Comparison of ENCODE assay signal across 8 cellular contexts in the genomic region with DNA sequence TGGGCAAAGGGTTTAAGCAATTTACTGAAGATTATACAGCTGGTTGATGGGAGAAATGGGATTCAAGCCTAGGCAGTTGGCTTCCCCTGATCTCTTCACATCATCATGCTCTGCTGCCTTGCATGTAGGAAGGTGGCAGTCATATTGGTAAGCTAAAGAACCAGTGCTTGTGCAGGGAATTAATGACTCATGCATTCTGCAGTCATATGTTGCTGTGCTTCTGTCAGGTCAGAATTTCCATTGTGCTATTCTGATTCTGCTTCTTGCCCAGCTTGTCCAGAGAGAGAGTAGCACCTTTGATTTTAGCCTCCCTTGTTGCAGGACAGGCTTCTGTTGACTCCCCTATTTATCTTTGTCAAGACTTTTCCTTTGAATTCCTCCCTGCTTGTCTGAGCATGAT.
DNase-seq lines count a peak whose midpoint lies in the region; TF ChIP-seq lines count a peak whose summit lies in the region.
"Not testable (repeated sequence)": the region's sequence is repeated elsewhere in the genome, so short reads cannot be mapped to it uniquely, and the experiment has no call there.

No MANE protein-coding gene starts in this region.

- not testable (repeated sequence) for H2AFZ ChIP-seq in GM23248; SK-N-SH (ENCODE audit: low read depth); hepatocyte

- H3K9ac ChIP-seq in GM23248, SK-N-SH: not testable (repeated sequence)

- H3F3A ChIP-seq in GM23248 (ENCODE audit: insufficient read depth); SK-N-SH (replicated peaks; ENCODE audit: insufficient read depth): not testable (repeated sequence)

- not testable (repeated sequence) for H3K36me3 Mint-ChIP-seq in activated T-helper 1 cell treated with anti-CD3 and anti-CD28 coated beads, Interleukin-12 subunit alpha, Interleukin-12 subunit beta, Interleukin-2, Interleukin-4 antibody, amounts not matched to agents 30 ng/mL and 10 ng/mL and 1 ng/mL, durations not matched to agents 14 hours and 24 hours and 36 hours (ENCODE audit: low read depth)

- TF ChIP-seq RAD21 in SK-N-SH (IDR thresholded peaks at IDR 0.05; ENCODE audit: low read length) = not testable (repeated sequence)

- POLR2A ChIA-PET in SK-N-SH (lab: Yijun Ruan, JAX) = not testable (repeated sequence)

- H3K4me2 ChIP-seq in GM23248 (ENCODE audit: unreplicated experiment); SK-N-SH; hepatocyte: not testable (repeated sequence)

- H3K4me3 ChIP-seq in GM23248; SK-N-SH (ENCODE audit: low read depth in 2 of 2, low read length in 1 of 2); choroid plexus epithelial cell (ENCODE audit: low read depth, low read length); hepatocyte: not testable (repeated sequence)

- H3K27me3 Mint-ChIP-seq in activated T-helper 1 cell treated with anti-CD3 and anti-CD28 coated beads, Interleukin-12 subunit alpha, Interleukin-12 subunit beta, Interleukin-2, Interleukin-4 antibody, amounts not matched to agents 30 ng/mL and 10 ng/mL and 1 ng/mL, durations not matched to agents 14 hours and 24 hours and 36 hours (ENCODE audit: insufficient read depth) = not testable (repeated sequence)

- H3K27ac Mint-ChIP-seq in activated T-helper 1 cell treated with anti-CD3 and anti-CD28 coated beads, Interleukin-12 subunit alpha, Interleukin-12 subunit beta, Interleukin-2, Interleukin-4 antibody, amounts not matched to agents 30 ng/mL and 10 ng/mL and 1 ng/mL, durations not matched to agents 14 hours and 24 hours and 36 hours = peak overlapping the region; percentile 90

- not testable (repeated sequence) for TF ChIP-seq CTCF in SK-N-SH (IDR thresholded peaks at IDR 0.05); choroid plexus epithelial cell (conservative IDR thresholded peaks at IDR 0.05; ENCODE audit: low read depth, low read length); hepatocyte (IDR thresholded peaks at IDR 0.05; ENCODE audit: poor library complexity)

- not testable (repeated sequence) for H3K4me1 Mint-ChIP-seq in activated T-helper 1 cell treated with anti-CD3 and anti-CD28 coated beads, Interleukin-12 subunit alpha, Interleukin-12 subunit beta, Interleukin-2, Interleukin-4 antibody, amounts not matched to agents 30 ng/mL and 10 ng/mL and 1 ng/mL, durations not matched to agents 14 hours and 24 hours and 36 hours (ENCODE audit: low read depth)

- not testable (repeated sequence) for H3K27ac ChIP-seq in GM23248; SK-N-SH (ENCODE audit: low read depth in 2 of 2, low read length in 1 of 2); hepatocyte

- not testable (repeated sequence) for H3K9me3 Mint-ChIP-seq in activated T-helper 1 cell treated with anti-CD3 and anti-CD28 coated beads, Interleukin-12 subunit alpha, Interleukin-12 subunit beta, Interleukin-2, Interleukin-4 antibody, amounts not matched to agents 30 ng/mL and 10 ng/mL and 1 ng/mL, durations not matched to agents 14 hours and 24 hours and 36 hours

- H3K36me3 ChIP-seq in GM23248 (ENCODE audit: low read depth); SK-N-SH (replicated peaks in 1 of 2; ENCODE audit: control insufficient read depth in 1 of 2, insufficient read depth in 2 of 2, low read length in 1 of 2); hepatocyte (replicated peaks; ENCODE audit: insufficient read depth, low read depth): not testable (repeated sequence)

- H4K20me1 ChIP-seq in GM23248 (ENCODE audit: insufficient read depth); SK-N-SH (ENCODE audit: insufficient read depth); hepatocyte (ENCODE audit: insufficient read depth, poor library complexity, severe bottlenecking): not testable (repeated sequence)

- H3K27me3 ChIP-seq in GM23248 (replicated peaks; ENCODE audit: insufficient read depth); SK-N-SH (ENCODE audit: insufficient read depth); hepatocyte: not testable (repeated sequence)

- H3K9me3 ChIP-seq in GM23248 (ENCODE audit: low read depth); SK-N-SH; hepatocyte (ENCODE audit: low read depth): not testable (repeated sequence)

- TF ChIP-seq EP300 in SK-N-SH (IDR thresholded peaks at IDR 0.05; ENCODE audit: borderline replicate concordance in 1 of 2, low read depth in 1 of 2, low read length in 1 of 2) = not testable (repeated sequence)

- not testable (repeated sequence) for H3K9me2 ChIP-seq in GM23248 (ENCODE audit: insufficient read depth); SK-N-SH; hepatocyte (replicated peaks; ENCODE audit: insufficient read depth)

- CTCF ChIA-PET in SK-N-SH (lab: Yijun Ruan, JAX) = not testable (repeated sequence)

- DNase-seq in G401 (ENCODE audit: low spot score) (peak; percentile 41), GM23248 (peak; percentile 58), HT1080 (ENCODE audit: low read depth) (peak; percentile 40), choroid plexus epithelial cell (ENCODE audit: low read depth) (peak; percentile 56), hepatocyte (ENCODE audit: low spot score) (peak; percentile 2)
- not testable (repeated sequence) for DNase-seq in SK-N-SH
- peak; percentile 9 for DNase-seq in activated T-helper 1 cell treated with anti-CD3 and anti-CD28 coated beads, Interleukin-12 subunit alpha, Interleukin-12 subunit beta, Interleukin-2, Interleukin-4 antibody, amounts not matched to agents 30 ng/mL and 10 ng/mL and 1 ng/mL, durations not matched to agents 14 hours and 24 hours and 36 hours (ENCODE audit: low spot score)
- peak; percentile 3 for DNase-seq in stimulated activated CD4-positive, alpha-beta T cell treated with anti-CD3 and anti-CD28 coated beads, Interleukin-1b, Interleukin-23, amount 100 ng/mL, for 48 hours

- in situ Hi-C loops in G401 (cut with HindIII; ENCODE audit: low sequenced_read_pairs); GM23248 (cut with MboI): not testable (repeated sequence)

- H3K4me1 ChIP-seq in GM23248 (ENCODE audit: insufficient read depth); SK-N-SH (ENCODE audit: control insufficient read depth in 1 of 2, insufficient read depth in 2 of 2, low read depth in 1 of 2, low read length in 1 of 2); hepatocyte (ENCODE audit: insufficient read depth): not testable (repeated sequence)

- H3K79me2 ChIP-seq in GM23248 (ENCODE audit: insufficient read depth); SK-N-SH (ENCODE audit: insufficient read depth); hepatocyte: not testable (repeated sequence)

- H3K4me3 Mint-ChIP-seq in activated T-helper 1 cell treated with anti-CD3 and anti-CD28 coated beads, Interleukin-12 subunit alpha, Interleukin-12 subunit beta, Interleukin-2, Interleukin-4 antibody, amounts not matched to agents 30 ng/mL and 10 ng/mL and 1 ng/mL, durations not matched to agents 14 hours and 24 hours and 36 hours = peak overlapping the region; percentile 33

- intact Hi-C loops in activated T-helper 1 cell treated with anti-CD3 and anti-CD28 coated beads, Interleukin-12 subunit alpha, Interleukin-12 subunit beta, Interleukin-2, Interleukin-4 antibody, amounts not matched to agents 30 ng/mL and 10 ng/mL and 1 ng/mL, durations not matched to agents 14 hours and 24 hours and 36 hours (cut with micrococcal nuclease) = not testable (repeated sequence)

TF ChIP-seq in SK-N-SH, 30 proteins besides CTCF, POLR2A, EP300 and RAD21:
- TF ChIP-seq JUND (IDR thresholded peaks at IDR 0.05) (peak; percentile 35), FOSL2 (IDR thresholded peaks at IDR 0.05; ENCODE audit: borderline replicate concordance, low read depth) (peak; percentile 36; the same call in 1 of the 2 replicates)
